ENCODE assay signal across 27 cellular contexts in genomic region chr14:96484391-96484790, GRCh38.
"Had no signal": no experiment of that assay in that cellular context is flagged by ENCODE, and none has a peak within 500 bp of the region (broad histone marks: within the 10 kb centered on the region; RNA-seq: fewer than 3 reads in every experiment).

No MANE protein-coding gene starts in this region.

- H3K9me3 ChIP-seq: heart left ventricle, left ventricle myocardium inferior, lower lobe of right lung, pancreas, psoas muscle, spleen, testis, tibial nerve, upper lobe of right lung, vagina had no signal

- DNase-seq: cortex of kidney; dorsolateral prefrontal cortex; effector CD8-positive, alpha-beta T cell; heart left ventricle; hypothalamus; left cardiac atrium; left ventricle myocardium inferior; lower lobe of right lung; midbrain; occipital lobe; pancreas; psoas muscle; spleen; stimulated activated CD4-positive, alpha-beta T cell treated with anti-CD3 and anti-CD28 coated beads, Interleukin-15, amount 100 ng/mL, for 24 hours; stimulated activated CD4-positive, alpha-beta T cell treated with anti-CD3 and anti-CD28 coated beads, Interleukin-1b, Interleukin-23, amount 100 ng/mL, for 48 hours; stimulated activated CD4-positive, alpha-beta T cell treated with anti-CD3 and anti-CD28 coated beads, Interleukin-4, amount 100 ng/mL, for 4 hours; stimulated activated naive B cell treated with anti-CD40 and anti-IgM and Interleukin-4, amounts not matched to agents 10 μg/mL and 1 μg/mL and 100 μg/mL, for 72 hours; stimulated activated naive CD8-positive, alpha-beta T cell treated with anti-CD3 and anti-CD28 coated beads, Interleukin-15, amount 100 ng/mL, for 72 hours; testis; upper lobe of right lung had no signal

- H3K4me1 Mint-ChIP-seq: nephron; stimulated activated naive CD8-positive, alpha-beta T cell treated with anti-CD3 and anti-CD28 coated beads, Interleukin-15, amount 100 ng/mL, for 72 hours had no signal

- ATAC-seq: heart left ventricle; left cardiac atrium; lower lobe of right lung; pancreas; psoas muscle; sciatic nerve; stimulated activated naive B cell treated with anti-CD40 and anti-IgM and Interleukin-4, amounts not matched to agents 10 μg/mL and 1 μg/mL and 100 μg/mL, for 72 hours; stimulated activated naive CD8-positive, alpha-beta T cell treated with anti-CD3 and anti-CD28 coated beads, Interleukin-15, amount 100 ng/mL, for 72 hours; upper lobe of right lung had no signal

- FAIRE-seq: frontal cortex, keratinocyte, pancreas had no signal

- H3K36me3 Mint-ChIP-seq: memory B cell had no signal

- H3K4me1 ChIP-seq: heart left ventricle, left ventricle myocardium inferior, lower lobe of right lung, pancreas, psoas muscle, testis, tibial nerve, upper lobe of right lung, vagina had no signal

- H3K4me3 ChIP-seq: dorsolateral prefrontal cortex, heart left ventricle, left ventricle myocardium inferior, lower lobe of right lung, pancreas, psoas muscle, spleen, testis, tibial nerve, upper lobe of right lung, vagina had no signal

- H3K27me3 ChIP-seq: dorsolateral prefrontal cortex, heart left ventricle, pancreas, spleen, testis, tibial nerve, upper lobe of right lung, vagina had no signal

- H3K9me3 Mint-ChIP-seq: memory B cell; nephron; stimulated activated naive CD8-positive, alpha-beta T cell treated with anti-CD3 and anti-CD28 coated beads, Interleukin-15, amount 100 ng/mL, for 72 hours had no signal

- H3K4me3 Mint-ChIP-seq: memory B cell; nephron; stimulated activated naive B cell treated with anti-CD40 and anti-IgM and Interleukin-4, amounts not matched to agents 10 μg/mL and 1 μg/mL and 100 μg/mL, for 72 hours; stimulated activated naive CD8-positive, alpha-beta T cell treated with anti-CD3 and anti-CD28 coated beads, Interleukin-15, amount 100 ng/mL, for 72 hours had no signal

- H3K36me3 ChIP-seq: heart left ventricle, left ventricle myocardium inferior, lower lobe of right lung, pancreas, spleen, tibial nerve, upper lobe of right lung, vagina had no signal

- H3K27ac Mint-ChIP-seq: memory B cell; nephron; stimulated activated naive B cell treated with anti-CD40 and anti-IgM and Interleukin-4, amounts not matched to agents 10 μg/mL and 1 μg/mL and 100 μg/mL, for 72 hours; stimulated activated naive CD8-positive, alpha-beta T cell treated with anti-CD3 and anti-CD28 coated beads, Interleukin-15, amount 100 ng/mL, for 72 hours had no signal

- H3K27me3 Mint-ChIP-seq: stimulated activated naive B cell treated with anti-CD40 and anti-IgM and Interleukin-4, amounts not matched to agents 10 μg/mL and 1 μg/mL and 100 μg/mL, for 72 hours had no signal

- H3K27ac ChIP-seq: dorsolateral prefrontal cortex, heart left ventricle, left ventricle myocardium inferior, lower lobe of right lung, pancreas, psoas muscle, spleen, testis, tibial nerve, upper lobe of right lung, vagina had no signal
